Comparison of ENCODE assay signal across 8 cellular contexts in genomic region chr6:38773338-38773737, GRCh38. TPM values are rescaled to one million over a fixed set of nuclear protein-coding genes. Genes with fewer than 3 reads are reported as not detected.
DNase-seq lines count a peak whose midpoint lies in the region; ATAC-seq, FAIRE-seq and TF ChIP-seq lines count a peak whose summit lies in the region.
"Had no signal": no experiment of that assay in that cellular context is flagged by ENCODE, and none has a peak within 500 bp of the region (broad histone marks: within the 10 kb centered on the region; RNA-seq: fewer than 3 reads in every experiment).

No MANE protein-coding gene starts in this region.

- TF ChIP-seq CTCF in GM06990 (IDR thresholded peaks at IDR 0.05; ENCODE audit: insufficient read depth, low read length, poor library complexity, severe bottlenecking) = peak; percentile 60
- peak; percentile 68 to 81 (median 71) for TF ChIP-seq CTCF in K562 (IDR thresholded peaks at IDR 0.05 in 2 of 3, conservative IDR thresholded peaks at IDR 0.05 in 1 of 3; ENCODE audit: insufficient read depth in 2 of 3, low read depth in 1 of 3, low read length in 3 of 3)
- TF ChIP-seq CTCF in neural crest cell (conservative IDR thresholded peaks at IDR 0.05) = peak; percentile 50

- DNase-seq in GM06990 (ENCODE audit: extremely low read depth, insufficient read length) (no peak), K562 (ENCODE audit: extremely low read depth in 1 of 4, low spot score in 3 of 4) (peak; percentile 35 to 59 (median 48)), neural crest cell (ENCODE audit: low read depth, low spot score) (no peak), activated T-cell treated with anti-CD3 and anti-CD28 coated beads for 4 hours (no peak)

- H3K9ac ChIP-seq in K562 (ENCODE audit: insufficient read depth in 1 of 2, low read depth in 2 of 2, low read length in 2 of 2) = no peak overlapping the region

- H3K4me1 ChIP-seq in K562 (replicated peaks in 1 of 2; ENCODE audit: control insufficient read depth in 2 of 2, insufficient read depth in 2 of 2, low read length in 2 of 2) = no peaks in the 10 kb centered on the region; a peak in 2 of 5 replicates

- no peaks in the 10 kb centered on the region for H3K79me2 ChIP-seq in K562 (ENCODE audit: control insufficient read depth, insufficient read depth, low read length)

- no peak overlapping the region for H3K27ac ChIP-seq in K562 (ENCODE audit: extremely low read depth, low read depth, low read length)

- no peaks in the 10 kb centered on the region for H3K9me1 ChIP-seq in K562 (ENCODE audit: control insufficient read depth, insufficient read depth, low read length)

- H3K36me3 Mint-ChIP-seq in neural crest cell (ENCODE audit: low read depth) = no peaks in the 10 kb centered on the region
- H3K36me3 Mint-ChIP-seq: activated naive CD4-positive, alpha-beta T cell treated with anti-CD3 and anti-CD28 coated beads, Interleukin-2, amount 50 U/mL, for 24 hours had no signal

- H3K4me1 Mint-ChIP-seq in neural crest cell = no peaks in the 10 kb centered on the region

- no peaks in the 10 kb centered on the region for H3K27me3 Mint-ChIP-seq in neural crest cell (ENCODE audit: low read depth)

- TF ChIP-seq RAD21 in Ishikawa (IDR thresholded peaks at IDR 0.05; ENCODE audit: low read depth) (peak; percentile 66), K562 (CRISPR knock-in tag; conservative IDR thresholded peaks at IDR 0.05 in 1 of 2, IDR thresholded peaks at IDR 0.05 in 1 of 2) (peak in 1 of 2 experiments; percentile 27; a peak in 1 of 4 replicates)

- H3K27me3 ChIP-seq in GM06990 (replicated peaks; ENCODE audit: control insufficient read depth, insufficient read depth, low read length) (no peaks in the 10 kb centered on the region), K562 (ENCODE audit: control insufficient read depth in 2 of 2, insufficient read depth in 2 of 2, low read length in 2 of 2) (no peaks in the 10 kb centered on the region)

- no TSS peak for BruUV-seq in K562 (replicated peaks; lab: Mats Ljungman, UMichigan)

- CTCF ChIA-PET in K562 (lab: Yijun Ruan, JAX; ENCODE audit: low intra/inter-chr PET ratio) = no interaction called here

- intact Hi-C loops in K562 (cut with micrococcal nuclease) = no loop called here

- H3K4me2 ChIP-seq in K562 (ENCODE audit: insufficient read depth, low read length) = no peak overlapping the region

- no peaks in the 10 kb centered on the region for H3K9me3 ChIP-seq in K562 (replicated peaks; ENCODE audit: control insufficient read depth, insufficient read depth, low read depth, low read length)

- H3K27ac Mint-ChIP-seq in neural crest cell (ENCODE audit: unreplicated experiment) = no peak overlapping the region
- H3K27ac Mint-ChIP-seq: activated naive CD4-positive, alpha-beta T cell treated with anti-CD3 and anti-CD28 coated beads, Interleukin-2, amount 50 U/mL, for 24 hours had no signal

- no peak for TF ChIP-seq EP300 in Ishikawa (IDR thresholded peaks at IDR 0.05; ENCODE audit: borderline replicate concordance)
- TF ChIP-seq EP300 in K562 (IDR thresholded peaks at IDR 0.05; ENCODE audit: low read length) = no peak

- no peak overlapping the region for H3K4me3 ChIP-seq in GM06990 (replicated peaks; ENCODE audit: low read depth, low read length)
- H3K4me3 ChIP-seq in K562 = no peak overlapping the region

- no peak for TF ChIP-seq POLR2A in K562 (conservative IDR thresholded peaks at IDR 0.05)

- H3K36me3 ChIP-seq in GM06990 (ENCODE audit: control insufficient read depth, insufficient read depth, low read length) (no peaks in the 10 kb centered on the region), K562 (ENCODE audit: control insufficient read depth, insufficient read depth, low read length) (no peaks in the 10 kb centered on the region)

- H3K9me3 Mint-ChIP-seq in neural crest cell = no peaks in the 10 kb centered on the region

- H2AFZ ChIP-seq in K562 (ENCODE audit: low read depth, low read length) = no peak overlapping the region

- ATAC-seq in K562 (peak; percentile 92), GM21619 (IDR thresholded peaks at IDR 0.05; ENCODE audit: unreplicated experiment) (no peak), HG03442 (IDR thresholded peaks at IDR 0.05; ENCODE audit: unreplicated experiment) (no peak)

- in situ Hi-C loops in K562 (cut with MboI) = no loop called here

- H3K4me3 Mint-ChIP-seq in neural crest cell = no peak overlapping the region
- H3K4me3 Mint-ChIP-seq: activated naive CD4-positive, alpha-beta T cell treated with anti-CD3 and anti-CD28 coated beads, Interleukin-2, amount 50 U/mL, for 24 hours had no signal

- peak; percentile 85 for FAIRE-seq in K562 (lab: Jason Lieb, UNC)

- no peaks in the 10 kb centered on the region for H4K20me1 ChIP-seq in K562 (replicated peaks; ENCODE audit: control insufficient read depth, insufficient read depth, low read length)

- POLR2A ChIA-PET in K562 (lab: Yijun Ruan, JAX) = interaction anchor here (0.9 to 1.4 kb wide), 3 partner anchors 10 to 15 kb away, joined by 3 to 4 read pairs (median 3); no protein-coding TSS in a partner anchor

- 35% methylated on average over 3 of the region's 3 CpGs for WGBS in K562 (ENCODE audit: insufficient coverage, low coverage, missing lambda C conversion rate)

TF ChIP-seq in Ishikawa, 13 proteins besides CTCF, POLR2A, EP300 and RAD21 (continues in another document):
- TF ChIP-seq FOXM1 (IDR thresholded peaks at IDR 0.05; ENCODE audit: borderline replicate concordance, low read depth) = no peak
- TF ChIP-seq YY1 (IDR thresholded peaks at IDR 0.05; ENCODE audit: low read depth) = no peak
- no peak for TF ChIP-seq TEAD4 (IDR thresholded peaks at IDR 0.05)
- no peak for TF ChIP-seq EGR1 (IDR thresholded peaks at IDR 0.05)
- TF ChIP-seq, protein P1, sequence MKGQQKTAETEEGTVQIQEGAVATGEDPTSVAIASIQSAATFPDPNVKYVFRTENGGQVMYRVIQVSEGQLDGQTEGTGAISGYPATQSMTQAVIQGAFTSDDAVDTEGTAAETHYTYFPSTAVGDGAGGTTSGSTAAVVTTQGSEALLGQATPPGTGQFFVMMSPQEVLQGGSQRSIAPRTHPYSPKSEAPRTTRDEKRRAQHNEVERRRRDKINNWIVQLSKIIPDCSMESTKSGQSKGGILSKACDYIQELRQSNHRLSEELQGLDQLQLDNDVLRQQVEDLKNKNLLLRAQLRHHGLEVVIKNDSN (IDR thresholded peaks at IDR 0.05) = no peak
- TF ChIP-seq MAX (IDR thresholded peaks at IDR 0.05) = no peak
- TF ChIP-seq CEBPB (IDR thresholded peaks at IDR 0.05) = no peak
- TF ChIP-seq TAF1 (IDR thresholded peaks at IDR 0.05; ENCODE audit: low read depth) = no peak

TF ChIP-seq in K562, 482 proteins besides CTCF, POLR2A, EP300 and RAD21 (continues in another document):
- TF ChIP-seq, protein P2, sequence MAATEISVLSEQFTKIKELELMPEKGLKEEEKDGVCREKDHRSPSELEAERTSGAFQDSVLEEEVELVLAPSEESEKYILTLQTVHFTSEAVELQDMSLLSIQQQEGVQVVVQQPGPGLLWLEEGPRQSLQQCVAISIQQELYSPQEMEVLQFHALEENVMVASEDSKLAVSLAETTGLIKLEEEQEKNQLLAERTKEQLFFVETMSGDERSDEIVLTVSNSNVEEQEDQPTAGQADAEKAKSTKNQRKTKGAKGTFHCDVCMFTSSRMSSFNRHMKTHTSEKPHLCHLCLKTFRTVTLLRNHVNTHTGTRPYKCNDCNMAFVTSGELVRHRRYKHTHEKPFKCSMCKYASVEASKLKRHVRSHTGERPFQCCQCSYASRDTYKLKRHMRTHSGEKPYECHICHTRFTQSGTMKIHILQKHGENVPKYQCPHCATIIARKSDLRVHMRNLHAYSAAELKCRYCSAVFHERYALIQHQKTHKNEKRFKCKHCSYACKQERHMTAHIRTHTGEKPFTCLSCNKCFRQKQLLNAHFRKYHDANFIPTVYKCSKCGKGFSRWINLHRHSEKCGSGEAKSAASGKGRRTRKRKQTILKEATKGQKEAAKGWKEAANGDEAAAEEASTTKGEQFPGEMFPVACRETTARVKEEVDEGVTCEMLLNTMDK (IDR thresholded peaks at IDR 0.05; ENCODE audit: borderline replicate concordance, insufficient read depth, low read depth, low read length, poor library complexity, severe bottlenecking) = no peak
- 0 out of 2 replicates have a peak, but pooled peaks have one; percentile 50 for TF ChIP-seq ZBTB43 (CRISPR knock-in tag; IDR thresholded peaks at IDR 0.05)

RNA-seq across cellular contexts. Expression of gene DNAH8, which starts 58.2 kb away (rescaled TPM):
- 34.0 and 46.0 TPM in 2 replicates for total RNA-seq in K562 (2011; cell fraction: chromatin; rRNA removed; ENCODE audit: low replicate concordance)
- 2.8 and 5.4 TPM in 2 replicates for total RNA-seq in K562 (2011; cell fraction: nucleolus; rRNA removed)
- 5.0 and 10.5 TPM in 2 replicates for total RNA-seq in K562 (2011; cell fraction: nucleoplasm; rRNA removed)
- total RNA-seq in K562 (2014; rRNA removed) = 1.3 and 1.4 TPM in 2 replicates
- 3.9 and 4.2 TPM in 2 replicates for total RNA-seq in K562 (2014; rRNA removed; fragmentation: Illumina TruSeq; extraction: Trizol)
- 2.7 and 3.0 TPM in 2 replicates for total RNA-seq in K562 (2015; rRNA removed; fragmentation: Illumina TruSeq; extraction: Trizol)
- 2.8 and 2.9 TPM in 2 replicates for total RNA-seq in K562 (2021)
- polyA plus RNA-seq in K562 (2011; rRNA removed) = 4.2 and 6.8 TPM in 2 replicates
- 0.49 and 2.6 TPM in 2 replicates for polyA plus RNA-seq in K562 (2011; cell fraction: cytosol; rRNA removed)
- polyA plus RNA-seq in K562 (2011; cell fraction: nucleus; rRNA removed) = 13.0 and 21.6 TPM in 2 replicates
- 2.2 and 3.1 TPM in 2 replicates for polyA plus RNA-seq in K562 (2012)
- polyA plus RNA-seq in K562 (2014; fragmentation: Illumina TruSeq; extraction: Trizol) = 1.9 and 2.2 TPM in 2 replicates
- polyA plus RNA-seq in K562 (2014; fragmentation: Nextera tagmentation; extraction: Ambion mirVana) = 1 to 10 TPM; 1.2 to 1.3 TPM
- 2.5 and 4.0 TPM in 2 replicates for polyA plus RNA-seq in K562 (2014; rRNA removed)
- 12.4 and 32.0 TPM in 2 replicates for polyA minus RNA-seq in K562 (2011; rRNA and poly(A)+ RNA removed)
- polyA minus RNA-seq in K562 (2011; cell fraction: cytosol; rRNA and poly(A)+ RNA removed) = 1.4 and 2.3 TPM in 2 replicates
- polyA minus RNA-seq in K562 (2011; cell fraction: nucleus; rRNA and poly(A)+ RNA removed) = 7.8 and 27.9 TPM in 2 replicates
- total RNA-seq in neural crest cell = 0.05 and 0.39 TPM in 2 replicates

Comparison
In these comparisons a context has a peak if more than half of its experiments do, and no peak if none do; other contexts are left out.
1. DNase-seq: peak in K562 (4 of 4); none in GM06990 (single experiment), neural crest cell (single experiment) and activated T-cell treated with anti-CD3 and anti-CD28 coated beads for 4 hours (single experiment).
2. Peak in every context shown above with its lines, with median percentiles within 50 percentile points of each other: CTCF ChIP-seq.